In genomic region chr10:129531969-129532660, GRCh38 we compare ENCODE assay signal across 12 cellular contexts.
A peak's percentile ranks its signal among the peaks of the same experiment; 100 is the strongest.
DNase-seq lines count a peak whose midpoint lies in the region; ATAC-seq and FAIRE-seq lines count a peak whose summit lies in the region.
"Had no signal": no experiment of that assay in that cellular context is flagged by ENCODE, and none has a peak within 500 bp of the region (broad histone marks: within the 10 kb centered on the region; RNA-seq: fewer than 3 reads in every experiment).

No MANE protein-coding gene starts in this region.

- FAIRE-seq in G401.6 (lab: Jason Lieb, UNC) (peak; percentile 81), RCC 7860 (lab: Jason Lieb, UNC) (peak; percentile 70)

- DNase-seq in RCC 7860 (ENCODE audit: low spot score) (peak; percentile 75), hepatic stellate cell (ENCODE audit: low spot score) (peak; percentile 26), renal cortical epithelial cell (ENCODE audit: low read depth) (peak; percentile 49), SW480 (ENCODE audit: low spot score) (no peak), DMS53 (lab: John Stamatoyannopoulos, UW) (no peak)
- DNase-seq in stimulated activated CD4-positive, alpha-beta T cell treated with anti-CD3 and anti-CD28 coated beads, Interleukin-4, amount 100 ng/mL, for 1 hour, result no peak
- DNase-seq: activated CD4-positive, alpha-beta T cell treated with anti-CD3 and anti-CD28 coated beads for 48 hours; hippocampal formation; NCI-H774; substantia nigra had no signal

- ATAC-seq in GM18868 (IDR thresholded peaks at IDR 0.05; ENCODE audit: unreplicated experiment), result no peak

Comparison
In these comparisons a context has a peak if more than half of its experiments do, and no peak if none do; other contexts are left out.
1. DNase-seq: peak in RCC 7860 (single experiment), hepatic stellate cell (single experiment) and renal cortical epithelial cell (single experiment); none in stimulated activated CD4-positive, alpha-beta T cell treated with anti-CD3 and anti-CD28 coated beads, Interleukin-4, amount 100 ng/mL, for 1 hour (single experiment), SW480 (single experiment) and DMS53 (single experiment).